Comparison of ENCODE assay signal across 15 cellular contexts in genomic region chr9:87259543-87259942, GRCh38.
DNase-seq lines count a peak whose midpoint lies in the region; ATAC-seq, FAIRE-seq and TF ChIP-seq lines count a peak whose summit lies in the region.
"Had no signal": no experiment of that assay in that cellular context is flagged by ENCODE, and none has a peak within 500 bp of the region (broad histone marks: within the 10 kb centered on the region; RNA-seq: fewer than 3 reads in every experiment).

No MANE protein-coding gene starts in this region.

- peak overlapping the region; percentile 26 for H3K4me3 Mint-ChIP-seq in osteocyte (ENCODE audit: unreplicated experiment)
- H3K4me3 Mint-ChIP-seq: activated T-cell treated with anti-CD3 and anti-CD28 coated beads, Interleukin-2, amount 50 U/mL, for 72 hours had no signal

- H3K27me3 Mint-ChIP-seq in osteocyte (ENCODE audit: unreplicated experiment): no peaks in the 10 kb centered on the region

- H3K9me3 Mint-ChIP-seq in osteocyte (ENCODE audit: unreplicated experiment): peaks cover 5% of the 10 kb centered on the region
- H3K9me3 Mint-ChIP-seq: activated T-cell treated with anti-CD3 and anti-CD28 coated beads, Interleukin-2, amount 50 U/mL, for 72 hours had no signal

- DNase-seq in GM18507 (ENCODE audit: extremely low spot score, insufficient read length, low read depth): no peak
- DNase-seq in choroid plexus epithelial cell (ENCODE audit: low read depth): peak; percentile 77
- DNase-seq in osteocyte (ENCODE audit: extremely low spot score, unreplicated experiment): no peak
- DNase-seq in spleen: no peak
- DNase-seq in globus pallidus (ENCODE audit: low spot score): no peak
- no peak for DNase-seq in activated gamma-delta T cell (lab: John Stamatoyannopoulos, UW)
- DNase-seq: activated CD4-positive, alpha-beta T cell treated with anti-CD3 and anti-CD28 coated beads, Interleukin-2, amount 50 U/mL, for 1 hour; activated T-cell treated with anti-CD3 and anti-CD28 coated beads, Interleukin-2, amount 50 U/mL, for 72 hours; amygdala; effector CD8-positive, alpha-beta T cell had no signal

- H3K27me3 ChIP-seq in spleen (replicated peaks in 1 of 7): no peaks in the 10 kb centered on the region

- H3K27ac ChIP-seq in spleen: no peak overlapping the region
- H3K27ac ChIP-seq: C4-2B had no signal

- TF ChIP-seq POLR2A in spleen (IDR thresholded peaks at IDR 0.05): no peak

- no peak overlapping the region for H3K4me3 ChIP-seq in choroid plexus epithelial cell (ENCODE audit: low read depth, low read length)
- no peak overlapping the region for H3K4me3 ChIP-seq in spleen

- H3K27ac Mint-ChIP-seq in osteocyte (ENCODE audit: unreplicated experiment): peak overlapping the region; percentile 89
- H3K27ac Mint-ChIP-seq: activated T-cell treated with anti-CD3 and anti-CD28 coated beads, Interleukin-2, amount 50 U/mL, for 72 hours had no signal

- peak; percentile 68 for ATAC-seq in HG03442 (IDR thresholded peaks at IDR 0.05; ENCODE audit: unreplicated experiment)
- ATAC-seq in GM21515 (IDR thresholded peaks at IDR 0.05; ENCODE audit: unreplicated experiment): no peak

- no peaks in the 10 kb centered on the region for H3K36me3 ChIP-seq in spleen

- no peaks in the 10 kb centered on the region for H3K9me3 ChIP-seq in spleen

- 60 to 77% (median 65%) methylated on average over 4 of the region's 4 CpGs for WGBS in spleen, 5 donors

- intact Hi-C loops in spleen (cut with DNase I; ENCODE audit: low total_unique reads): no loop called here

- H3K36me3 Mint-ChIP-seq in osteocyte (ENCODE audit: unreplicated experiment): peaks cover 4% of the 10 kb centered on the region

- peaks cover 55% of the 10 kb centered on the region for H3K4me1 Mint-ChIP-seq in osteocyte (ENCODE audit: unreplicated experiment)

- TF ChIP-seq CTCF in choroid plexus epithelial cell (conservative IDR thresholded peaks at IDR 0.05; ENCODE audit: low read depth, low read length) (no peak), osteocyte (IDR thresholded peaks at IDR 0.05) (no peak), spleen (IDR thresholded peaks at IDR 0.05 in 8 of 11, conservative IDR thresholded peaks at IDR 0.05 in 3 of 11) (no peak)

- no peaks in the 10 kb centered on the region for H3K4me1 ChIP-seq in spleen

- FAIRE-seq in GM18507 (lab: Jason Lieb, UNC): peak; percentile 52
- FAIRE-seq: keratinocyte, RCC 7860 had no signal
